ENCODE assay signal across 18 cellular contexts in genomic region chr12:54736549-54736948, GRCh38.
"Had no signal": no experiment of that assay in that cellular context is flagged by ENCODE, and none has a peak within 500 bp of the region (broad histone marks: within the 10 kb centered on the region; RNA-seq: fewer than 3 reads in every experiment).

No MANE protein-coding gene starts in this region.

- DNase-seq: activated CD4-positive, alpha-beta T cell treated with anti-CD3 and anti-CD28 coated beads for 1 hour; activated naive CD4-positive, alpha-beta T cell treated with Interleukin-2 at 50 U/mL for 16 hours; activated T-cell treated with anti-CD3 and anti-CD28 coated beads, Interleukin-2, amount 50 U/mL, for 1 hour; central memory CD4-positive, alpha-beta T cell; effector memory CD4-positive, alpha-beta T cell; foreskin melanocyte; kidney glomerular epithelial cell; left lung; nucleus accumbens; SHP77 treated with DMSO at 0.1 percent for 48 hours; sigmoid colon; spleen; stimulated activated CD4-positive, alpha-beta T cell treated with anti-CD3 and anti-CD28 coated beads, Interleukin-4, amount 100 ng/mL, for 24 hours; stimulated activated naive CD8-positive, alpha-beta T cell treated with anti-CD3 and anti-CD28 coated beads, Interleukin-15, Interleukin-2, amounts not matched to agents 100 U/mL and 50 U/mL, for 24 hours; SW 1271; upper lobe of left lung had no signal

- ATAC-seq: esophagus mucosa; left lung; stimulated activated naive CD8-positive, alpha-beta T cell treated with anti-CD3 and anti-CD28 coated beads, Interleukin-15, Interleukin-2, amounts not matched to agents 100 U/mL and 50 U/mL, for 24 hours had no signal

- H3K27me3 ChIP-seq: left lung, sigmoid colon, spleen, upper lobe of left lung had no signal

- H3K9me3 ChIP-seq: left lung, sigmoid colon, upper lobe of left lung had no signal

- H3K4me1 ChIP-seq: left lung, sigmoid colon, spleen, upper lobe of left lung had no signal

- H3K36me3 ChIP-seq: left lung, sigmoid colon, spleen, upper lobe of left lung had no signal

- H3K27ac ChIP-seq: left lung, sigmoid colon, SK-N-MC, spleen, upper lobe of left lung had no signal

- H3K4me3 ChIP-seq: left lung, sigmoid colon, SK-N-MC, spleen, upper lobe of left lung had no signal
